Comparison of ENCODE assay signal across 12 cellular contexts in genomic region chr7:140902305-140902953, GRCh38. TPM values are rescaled to one million over a fixed set of nuclear protein-coding genes. Genes with fewer than 3 reads are reported as not detected.
DNase-seq lines count a peak whose midpoint lies in the region; ATAC-seq and TF ChIP-seq lines count a peak whose summit lies in the region.
"Had no signal": no experiment of that assay in that cellular context is flagged by ENCODE, and none has a peak within 500 bp of the region (broad histone marks: within the 10 kb centered on the region; RNA-seq: fewer than 3 reads in every experiment).

No MANE protein-coding gene starts in this region.

- peak overlapping the region in 1 of 4 donors; percentile 18 for H3K27ac ChIP-seq in tibial nerve
- H3K27ac ChIP-seq: skin epidermis had no signal

- peak; percentile 80 for ATAC-seq in HG02678 (IDR thresholded peaks at IDR 0.05; ENCODE audit: unreplicated experiment)
- peak; percentile 86 for ATAC-seq in stimulated activated naive CD8-positive, alpha-beta T cell treated with anti-CD3 and anti-CD28 coated beads, Interleukin-15, amount 100 ng/mL, for 72 hours

- H3K27me3 ChIP-seq in tibial nerve = no peaks in the 10 kb centered on the region

- peaks cover 10% of the 10 kb centered on the region for H3K36me3 Mint-ChIP-seq in activated naive CD4-positive, alpha-beta T cell treated with anti-CD3 and anti-CD28 coated beads, Interleukin-2, amount 10 ng/mL, durations not matched to agents 7 days and 5 days

- H3K27me3 Mint-ChIP-seq in activated naive CD4-positive, alpha-beta T cell treated with anti-CD3 and anti-CD28 coated beads, Interleukin-2, amount 10 ng/mL, durations not matched to agents 7 days and 5 days = no peaks in the 10 kb centered on the region
- no peaks in the 10 kb centered on the region for H3K27me3 Mint-ChIP-seq in stimulated activated naive CD8-positive, alpha-beta T cell treated with anti-CD3 and anti-CD28 coated beads, Interleukin-15, amount 100 ng/mL, for 72 hours

- WGBS in tibial nerve, 2 donors = 81 to 98% methylated on average over 2 of the region's 2 CpGs

- peak overlapping the region; percentile 49 for H3K4me3 Mint-ChIP-seq in activated naive CD4-positive, alpha-beta T cell treated with anti-CD3 and anti-CD28 coated beads, Interleukin-2, amount 10 ng/mL, durations not matched to agents 7 days and 5 days
- H3K4me3 Mint-ChIP-seq in stimulated activated naive CD8-positive, alpha-beta T cell treated with anti-CD3 and anti-CD28 coated beads, Interleukin-15, amount 100 ng/mL, for 72 hours = peak overlapping the region; percentile 54 to 81

- TF ChIP-seq CTCF in tibial nerve (IDR thresholded peaks at IDR 0.05) = no peak

- DNase-seq in activated naive CD4-positive, alpha-beta T cell treated with anti-CD3 and anti-CD28 coated beads, Interleukin-2, amount 10 ng/mL, durations not matched to agents 7 days and 5 days = no peak
- DNase-seq in activated naive CD4-positive, alpha-beta T cell (lab: John Stamatoyannopoulos, UW) = no peak
- DNase-seq in NCI-H526 (lab: John Stamatoyannopoulos, UW) (peak; percentile 22 to 38), tibial nerve (ENCODE audit: low spot score in 2 of 2) (no peak), HPDE6-E6E7 (ENCODE audit: extremely low spot score) (no peak), Kasumi-1 (lab: John Stamatoyannopoulos, UW) (no peak)
- peak; percentile 18 to 26 for DNase-seq in stimulated activated naive CD8-positive, alpha-beta T cell treated with anti-CD3 and anti-CD28 coated beads, Interleukin-15, amount 100 ng/mL, for 72 hours
- DNase-seq: activated effector memory CD4-positive, alpha-beta T cell treated with anti-CD3 and anti-CD28 coated beads, Interleukin-2, amount 50 U/mL, for 16 hours; NCI-H1048; SHP77 treated with DMSO at 0.1 percent for 48 hours had no signal

- peaks cover 0 to 18% (median 4%) of the 10 kb centered on the region in 4 donors for H3K4me1 ChIP-seq in tibial nerve

- H3K36me3 ChIP-seq in tibial nerve = no peaks in the 10 kb centered on the region

- H3K9me3 Mint-ChIP-seq in activated naive CD4-positive, alpha-beta T cell treated with anti-CD3 and anti-CD28 coated beads, Interleukin-2, amount 10 ng/mL, durations not matched to agents 7 days and 5 days = peaks cover 3% of the 10 kb centered on the region
- no peaks in the 10 kb centered on the region for H3K9me3 Mint-ChIP-seq in stimulated activated naive CD8-positive, alpha-beta T cell treated with anti-CD3 and anti-CD28 coated beads, Interleukin-15, amount 100 ng/mL, for 72 hours

- peaks cover 33% of the 10 kb centered on the region for H3K4me1 Mint-ChIP-seq in activated naive CD4-positive, alpha-beta T cell treated with anti-CD3 and anti-CD28 coated beads, Interleukin-2, amount 10 ng/mL, durations not matched to agents 7 days and 5 days
- H3K4me1 Mint-ChIP-seq in stimulated activated naive CD8-positive, alpha-beta T cell treated with anti-CD3 and anti-CD28 coated beads, Interleukin-15, amount 100 ng/mL, for 72 hours = peaks cover 58% of the 10 kb centered on the region

- CTCF ChIA-PET in activated naive CD4-positive, alpha-beta T cell treated with anti-CD3 and anti-CD28 coated beads, Interleukin-2, amount 10 ng/mL, durations not matched to agents 7 days and 5 days (lab: Charles Lee) = interaction anchor here (2.0 kb wide), 1 partner anchor 91 kb away, joined by 6 read pairs; no protein-coding TSS in a partner anchor

- no peak for TF ChIP-seq EP300 in tibial nerve (IDR thresholded peaks at IDR 0.05)

- H3K4me3 ChIP-seq in tibial nerve = no peak overlapping the region
- H3K4me3 ChIP-seq: skin epidermis had no signal

- TF ChIP-seq POLR2A in tibial nerve (IDR thresholded peaks at IDR 0.05) = no peak

- H3K27ac Mint-ChIP-seq in activated naive CD4-positive, alpha-beta T cell treated with anti-CD3 and anti-CD28 coated beads, Interleukin-2, amount 10 ng/mL, durations not matched to agents 7 days and 5 days = peak overlapping the region; percentile 93
- H3K27ac Mint-ChIP-seq in stimulated activated naive CD8-positive, alpha-beta T cell treated with anti-CD3 and anti-CD28 coated beads, Interleukin-15, amount 100 ng/mL, for 72 hours = peak overlapping the region; percentile 78 to 91

- H3K9me3 ChIP-seq in tibial nerve = peaks cover 0 to 10% (median 0%) of the 10 kb centered on the region in 4 donors

RNA-seq across cellular contexts. Expression of gene BRAF, which starts 22.3 kb away (rescaled TPM):
- 10 to 100 TPM; 43.5 to 56.5 (median 49.5) TPM for total RNA-seq in tibial nerve

Comparison
In these comparisons a context has a peak if more than half of its experiments do, and no peak if none do; other contexts are left out.
1. DNase-seq: peak in NCI-H526 (2 of 2) and stimulated activated naive CD8-positive, alpha-beta T cell treated with anti-CD3 and anti-CD28 coated beads, Interleukin-15, amount 100 ng/mL, for 72 hours (2 of 2); none in activated naive CD4-positive, alpha-beta T cell treated with anti-CD3 and anti-CD28 coated beads, Interleukin-2, amount 10 ng/mL, durations not matched to agents 7 days and 5 days (single experiment), activated naive CD4-positive, alpha-beta T cell (0 of 4), tibial nerve (0 of 2), HPDE6-E6E7 (single experiment) and Kasumi-1 (0 of 2).